8 cellular contexts compared by ENCODE assay signal in the genomic region with DNA sequence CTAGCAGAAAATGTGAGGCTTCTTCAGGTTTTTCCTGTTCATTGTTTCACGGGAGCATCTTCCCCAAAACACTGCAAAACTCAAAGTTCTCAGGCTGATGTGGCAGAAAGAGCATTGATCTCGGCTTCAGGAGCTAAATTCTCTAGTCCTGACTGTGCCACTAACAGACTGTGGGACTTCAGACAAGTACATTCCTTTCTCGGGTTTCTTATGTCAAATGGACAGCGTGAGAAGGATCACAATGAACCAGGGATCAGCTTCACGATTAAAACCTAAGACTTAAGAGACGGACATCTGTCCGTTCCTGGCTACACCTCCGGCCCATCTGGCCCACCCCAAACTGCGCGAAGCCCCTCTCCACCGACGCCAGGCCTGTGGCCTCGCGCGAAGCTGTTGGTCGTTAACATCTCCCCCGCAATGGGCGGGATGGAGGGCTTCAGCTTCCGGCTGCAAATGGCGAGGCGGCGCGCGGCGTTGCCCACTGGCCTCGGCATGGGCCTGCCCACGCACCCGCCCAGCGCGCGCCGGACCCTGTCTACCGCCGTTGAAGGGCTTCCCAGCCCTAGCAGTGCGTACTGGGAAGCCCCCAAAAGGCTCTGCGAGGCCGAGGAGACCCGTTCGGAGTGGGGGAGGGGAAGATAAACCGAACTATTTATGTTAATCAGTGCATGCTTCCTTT. TPM values are rescaled to one million over a fixed set of nuclear protein-coding genes. Genes with fewer than 3 reads are reported as not detected.
DNase-seq lines count a peak whose midpoint lies in the region; ATAC-seq and TF ChIP-seq lines count a peak whose summit lies in the region.

No MANE protein-coding gene starts in this region.

- 4 to 5% methylated on average over 28 to 36 of the region's 40 CpGs for WGBS in lower leg skin, 2 donors

- no peaks in the 10 kb centered on the region for H3K27me3 Mint-ChIP-seq in T-helper 1 cell treated with Interleukin-12 subunit alpha and Interleukin-12 subunit beta and Interleukin-4 antibody, amounts not matched to agents 30 μg/mL and 1 μg/mL, for 36 hours (ENCODE audit: low read depth)
- H3K27me3 Mint-ChIP-seq in stimulated activated naive CD8-positive, alpha-beta T cell treated with anti-CD3 and anti-CD28 coated beads, Interleukin-15, Interleukin-2, amounts not matched to agents 100 ng/mL and 50 ng/mL, for 24 hours: no peaks in the 10 kb centered on the region

- ATAC-seq in HG02588 (IDR thresholded peaks at IDR 0.05; ENCODE audit: unreplicated experiment): peak; percentile 38

- DNase-seq in T-helper 1 cell (no peak), NCI-H82 (lab: John Stamatoyannopoulos, UW) (peak; percentile 97), cardiac fibroblast (ENCODE audit: low read depth in 2 of 2) (peak in 1 of 2 donors; percentile 76), lower leg skin (ENCODE audit: low spot score in 2 of 2) (no peak), COLO829 (ENCODE audit: low spot score) (no peak)

- peak overlapping the region; percentile 89 to 96 for H3K4me3 ChIP-seq in cardiac fibroblast (replicated peaks in 1 of 2; ENCODE audit: low read depth in 2 of 2, low read length in 2 of 2)
- peak overlapping the region; percentile 82 for H3K4me3 ChIP-seq in lower leg skin (ENCODE audit: low read depth, poor library complexity, severe bottlenecking)

- H3K4me1 Mint-ChIP-seq in T-helper 1 cell treated with Interleukin-12 subunit alpha and Interleukin-12 subunit beta and Interleukin-4 antibody, amounts not matched to agents 30 μg/mL and 1 μg/mL, for 36 hours (ENCODE audit: low read depth): peaks cover 41% of the 10 kb centered on the region
- H3K4me1 Mint-ChIP-seq in stimulated activated naive CD8-positive, alpha-beta T cell treated with anti-CD3 and anti-CD28 coated beads, Interleukin-15, Interleukin-2, amounts not matched to agents 100 ng/mL and 50 ng/mL, for 24 hours (ENCODE audit: low read depth): peaks cover 44% of the 10 kb centered on the region

- H3K9me3 Mint-ChIP-seq in T-helper 1 cell treated with Interleukin-12 subunit alpha and Interleukin-12 subunit beta and Interleukin-4 antibody, amounts not matched to agents 30 μg/mL and 1 μg/mL, for 36 hours: no peaks in the 10 kb centered on the region
- no peaks in the 10 kb centered on the region for H3K9me3 Mint-ChIP-seq in stimulated activated naive CD8-positive, alpha-beta T cell treated with anti-CD3 and anti-CD28 coated beads, Interleukin-15, Interleukin-2, amounts not matched to agents 100 ng/mL and 50 ng/mL, for 24 hours

- H3K36me3 Mint-ChIP-seq in T-helper 1 cell treated with Interleukin-12 subunit alpha and Interleukin-12 subunit beta and Interleukin-4 antibody, amounts not matched to agents 30 μg/mL and 1 μg/mL, for 36 hours (ENCODE audit: low read depth): peaks cover 14% of the 10 kb centered on the region
- peaks cover 27% of the 10 kb centered on the region for H3K36me3 Mint-ChIP-seq in stimulated activated naive CD8-positive, alpha-beta T cell treated with anti-CD3 and anti-CD28 coated beads, Interleukin-15, Interleukin-2, amounts not matched to agents 100 ng/mL and 50 ng/mL, for 24 hours (ENCODE audit: low read depth)

- TF ChIP-seq POLR2A in lower leg skin (IDR thresholded peaks at IDR 0.05): no peak

- intact Hi-C loops in lower leg skin (cut with DNase I; ENCODE audit: low total_unique reads): no loop called here

- peak overlapping the region; percentile 98 for H3K4me3 Mint-ChIP-seq in T-helper 1 cell treated with Interleukin-12 subunit alpha and Interleukin-12 subunit beta and Interleukin-4 antibody, amounts not matched to agents 30 μg/mL and 1 μg/mL, for 36 hours
- peak overlapping the region; percentile 98 for H3K4me3 Mint-ChIP-seq in stimulated activated naive CD8-positive, alpha-beta T cell treated with anti-CD3 and anti-CD28 coated beads, Interleukin-15, Interleukin-2, amounts not matched to agents 100 ng/mL and 50 ng/mL, for 24 hours

- peak overlapping the region; percentile 99 for H3K27ac Mint-ChIP-seq in T-helper 1 cell treated with Interleukin-12 subunit alpha and Interleukin-12 subunit beta and Interleukin-4 antibody, amounts not matched to agents 30 μg/mL and 1 μg/mL, for 36 hours
- H3K27ac Mint-ChIP-seq in stimulated activated naive CD8-positive, alpha-beta T cell treated with anti-CD3 and anti-CD28 coated beads, Interleukin-15, Interleukin-2, amounts not matched to agents 100 ng/mL and 50 ng/mL, for 24 hours: peak overlapping the region; percentile 99

- TF ChIP-seq CTCF in cardiac fibroblast (IDR thresholded peaks at IDR 0.05; ENCODE audit: low read depth, low read length): no peak
- no peak for TF ChIP-seq CTCF in lower leg skin (IDR thresholded peaks at IDR 0.05)

RNA-seq across cellular contexts. Expression of a gene that starts 0.5 kb away (rescaled TPM):
- total RNA-seq in lower leg skin: 10 to 100 TPM; 26.8 to 42.7 (median 31.5) TPM

RNA-seq across cellular contexts. Expression of a gene that starts 55.4 kb away (rescaled TPM):
- 10 to 100 TPM; 41.9 to 55.5 (median 47.9) TPM for total RNA-seq in lower leg skin
